In the genomic region with DNA sequence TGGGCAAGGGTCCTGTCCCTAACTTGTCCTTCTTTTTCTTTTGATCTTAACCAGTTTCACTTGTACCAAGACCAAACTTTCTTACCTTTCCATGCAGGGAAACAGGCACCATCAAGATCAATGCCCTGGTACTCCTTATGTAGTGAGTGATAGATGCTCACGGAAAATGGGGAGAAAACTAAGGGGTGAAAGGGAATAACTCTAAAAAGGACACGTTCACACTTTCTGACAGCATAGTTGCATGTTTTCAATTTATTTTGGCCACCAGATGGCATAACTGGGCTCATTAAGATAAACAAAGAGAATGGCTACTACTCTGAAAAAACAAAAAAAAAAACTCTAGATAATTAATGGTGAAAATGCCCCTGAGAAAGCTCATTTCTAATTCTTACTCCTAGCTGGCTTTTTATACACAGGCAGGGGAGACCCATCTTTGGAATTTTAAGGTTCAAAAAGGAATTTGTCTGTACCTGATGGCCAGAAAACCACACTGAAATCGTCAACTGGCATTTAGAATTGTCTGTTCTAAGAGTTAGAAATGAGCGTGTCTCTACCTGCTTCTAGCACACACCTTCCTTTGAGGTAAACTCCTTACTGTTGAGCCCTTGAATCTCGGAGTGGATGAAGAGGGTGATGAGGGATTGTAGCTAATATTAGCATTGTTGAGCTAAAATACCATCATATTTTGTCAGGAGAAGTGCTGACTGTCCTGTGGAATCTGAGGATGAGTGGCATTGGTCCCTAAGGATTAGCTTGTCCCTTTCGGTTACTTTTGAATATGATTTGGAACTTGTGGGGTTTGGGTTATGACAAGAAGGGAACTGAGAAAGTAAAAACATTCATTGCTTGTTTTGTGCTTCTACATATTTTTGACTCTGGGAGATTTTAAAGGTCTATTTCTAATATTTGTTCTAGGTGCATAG, we compare ENCODE assay signal across 8 cellular contexts.
DNase-seq lines count a peak whose midpoint lies in the region; ATAC-seq and TF ChIP-seq lines count a peak whose summit lies in the region.

No MANE protein-coding gene starts in this region.

- peak overlapping the region; percentile 47 for H3K27ac Mint-ChIP-seq in T-helper 2 cell treated with Interferon-gamma antibody and Interleukin-4, amounts not matched to agents 5 μg/mL and 100 μg/mL, for 36 hours

- H3K4me1 ChIP-seq in BE2C = no peaks in the 10 kb centered on the region

- H3K4me3 ChIP-seq in BE2C (ENCODE audit: low read depth, low read length) (no peak overlapping the region), foreskin fibroblast (ENCODE audit: low read depth in 1 of 2, low read length in 2 of 2) (no peak overlapping the region)

- peaks cover 42% of the 10 kb centered on the region for H3K36me3 Mint-ChIP-seq in T-helper 2 cell treated with Interferon-gamma antibody and Interleukin-4, amounts not matched to agents 5 μg/mL and 100 μg/mL, for 36 hours (ENCODE audit: low read depth)

- no peaks in the 10 kb centered on the region for H3K27me3 ChIP-seq in BE2C

- H3K9me3 Mint-ChIP-seq in T-helper 2 cell treated with Interferon-gamma antibody and Interleukin-4, amounts not matched to agents 5 μg/mL and 100 μg/mL, for 36 hours = peaks cover under 1% of the 10 kb centered on the region

- no peak overlapping the region for H3K4me3 Mint-ChIP-seq in T-helper 2 cell treated with Interferon-gamma antibody and Interleukin-4, amounts not matched to agents 5 μg/mL and 100 μg/mL, for 36 hours

- no peaks in the 10 kb centered on the region for H3K36me3 ChIP-seq in BE2C

- H3K9me3 ChIP-seq in BE2C = no peaks in the 10 kb centered on the region

- H3K27me3 Mint-ChIP-seq in T-helper 2 cell treated with Interferon-gamma antibody and Interleukin-4, amounts not matched to agents 5 μg/mL and 100 μg/mL, for 36 hours (ENCODE audit: low read depth) = no peaks in the 10 kb centered on the region

- no peak for DNase-seq in BE2C
- DNase-seq in GM13977 (ENCODE audit: low spot score) = peak; percentile 55
- DNase-seq in T-helper 2 cell treated with Interferon-gamma antibody and Interleukin-4, amounts not matched to agents 5 μg/mL and 100 μg/mL, for 36 hours (ENCODE audit: low spot score) = no peak
- peak in 1 of 2 donors; percentile 65 for DNase-seq in foreskin fibroblast
- peak; percentile 59 for DNase-seq in renal cortical epithelial cell (ENCODE audit: low read depth)
- DNase-seq in COLO668 (lab: John Stamatoyannopoulos, UW; ENCODE audit: unreplicated experiment) = no peak

- peaks cover 42% of the 10 kb centered on the region for H3K4me1 Mint-ChIP-seq in T-helper 2 cell treated with Interferon-gamma antibody and Interleukin-4, amounts not matched to agents 5 μg/mL and 100 μg/mL, for 36 hours (ENCODE audit: low read depth)

- ATAC-seq in GM21529 (IDR thresholded peaks at IDR 0.05; ENCODE audit: unreplicated experiment) (no peak), GM21717 (IDR thresholded peaks at IDR 0.05; ENCODE audit: unreplicated experiment) (no peak)

- in situ Hi-C loops in GM13977 (cut with MboI; ENCODE audit: low pct_unique_long_range_greater_than_20kb, low sequenced_read_pairs, unreplicated experiment) = loop anchor here (10.0 kb wide), 2 partner anchors 53 to 253 kb away; no protein-coding TSS in a partner anchor

- peak; percentile 64 for TF ChIP-seq CTCF in BE2C (IDR thresholded peaks at IDR 0.05; ENCODE audit: low read depth, low read length)
- TF ChIP-seq CTCF in GM13977 (IDR thresholded peaks at IDR 0.05; ENCODE audit: extremely low read depth, insufficient read depth, missing control alignments) = peak; percentile 57
- peak; percentile 43 for TF ChIP-seq CTCF in foreskin fibroblast (IDR thresholded peaks at IDR 0.05; ENCODE audit: low read depth, low read length)

Comparison
In these comparisons a context has a peak if more than half of its experiments do, and no peak if none do; other contexts are left out.
1. DNase-seq: peak in GM13977 (single experiment) and renal cortical epithelial cell (single experiment); none in BE2C (single experiment), T-helper 2 cell treated with Interferon-gamma antibody and Interleukin-4, amounts not matched to agents 5 μg/mL and 100 μg/mL, for 36 hours (single experiment) and COLO668 (single experiment).
2. Peak in every context shown above with its lines, with median percentiles within 50 percentile points of each other: CTCF ChIP-seq.